ENCODE assay signal across 11 cellular contexts in genomic region chr12:122868471-122869177, GRCh38. TPM values are rescaled to one million over a fixed set of nuclear protein-coding genes. Genes with fewer than 3 reads are reported as not detected.
A peak's percentile ranks its signal among the peaks of the same experiment; 100 is the strongest.
DNase-seq lines count a peak whose midpoint lies in the region; TF ChIP-seq lines count a peak whose summit lies in the region.
"Had no signal": no experiment of that assay in that cellular context is flagged by ENCODE, and none has a peak within 500 bp of the region (broad histone marks: within the 10 kb centered on the region; RNA-seq: fewer than 3 reads in every experiment).

No MANE protein-coding gene starts in this region.

- peaks cover 34% of the 10 kb centered on the region for H3K4me1 ChIP-seq in colonic mucosa
- H3K4me1 ChIP-seq in mucosa of rectum (ENCODE audit: control insufficient read depth in 2 of 2, insufficient read depth in 2 of 2, low read length in 2 of 2), result peaks cover 62 to 65% of the 10 kb centered on the region in 2 donors
- peaks cover 80% of the 10 kb centered on the region for H3K4me1 ChIP-seq in testis

- intact Hi-C loops in colonic mucosa (cut with DNase I), result loop anchor here (10.0 kb wide), 1 partner anchor 366 kb away; the partner anchor contains the start of genes MPHOSPH9 and MTRFR
- intact Hi-C loops in testis (cut with DNase I; ENCODE audit: low total_unique reads), result no loop called here

- WGBS in testis, 2 donors, result 92 to 93% methylated on average over 13 of the region's 13 CpGs

- peak; percentile 57 for DNase-seq in activated effector memory CD4-positive, alpha-beta T cell treated with anti-CD3 and anti-CD28 coated beads, Interleukin-2, amount 50 U/mL, for 16 hours
- DNase-seq in activated effector memory CD4-positive, alpha-beta T cell treated with Interleukin-2 at 50 U/mL for 16 hours, result no peak
- DNase-seq in colonic mucosa (no peak), testis (no peak), superior temporal gyrus (ENCODE audit: extremely low spot score) (no peak), occipital lobe (lab: John Stamatoyannopoulos, UW) (no peak), retina (no peak)
- DNase-seq: activated CD4-positive, alpha-beta memory T cell treated with anti-CD3 and anti-CD28 coated beads, Interleukin-2, amount 10 ng/mL, durations not matched to agents 7 days and 5 days; OCI-M1 had no signal

- no peak for TF ChIP-seq CTCF in colonic mucosa (IDR thresholded peaks at IDR 0.05)
- no peak for TF ChIP-seq CTCF in testis (IDR thresholded peaks at IDR 0.05)

- H3K27me3 ChIP-seq in colonic mucosa (no peaks in the 10 kb centered on the region), mucosa of rectum (ENCODE audit: control insufficient read depth in 2 of 2, insufficient read depth in 2 of 2, low read length in 2 of 2) (no peaks in the 10 kb centered on the region), testis (no peaks in the 10 kb centered on the region)

- H3K4me3 ChIP-seq in colonic mucosa (no peak overlapping the region), mucosa of rectum (ENCODE audit: low read length in 2 of 2) (no peak overlapping the region), testis (no peak overlapping the region)

- H3K36me3 ChIP-seq in colonic mucosa (peaks cover 13% of the 10 kb centered on the region), mucosa of rectum (ENCODE audit: control insufficient read depth in 2 of 2, insufficient read depth in 2 of 2, low read length in 2 of 2) (peaks cover 49 to 66% of the 10 kb centered on the region in 2 donors), testis (ENCODE audit: low read depth, missing control alignments) (no peaks in the 10 kb centered on the region)

- no peak for TF ChIP-seq POLR2A in testis (IDR thresholded peaks at IDR 0.05)

- peak overlapping the region; percentile 50 for H3K27ac ChIP-seq in colonic mucosa
- peak overlapping the region; percentile 61 to 81 for H3K27ac ChIP-seq in mucosa of rectum (ENCODE audit: low read depth in 2 of 2, low read length in 2 of 2)
- peak overlapping the region; percentile 59 to 77 for H3K27ac ChIP-seq in testis
- H3K27ac ChIP-seq: HL-60 had no signal

- H3K9ac ChIP-seq in colonic mucosa (ENCODE audit: low read depth in 2 of 2, low read length in 2 of 2) (peak overlapping the region; percentile 30 to 42), mucosa of rectum (ENCODE audit: low read depth in 1 of 2, low read length in 2 of 2) (peak overlapping the region in 1 of 2 donors; percentile 52)

- H3K9me3 ChIP-seq in colonic mucosa (no peaks in the 10 kb centered on the region), mucosa of rectum (ENCODE audit: control insufficient read depth in 2 of 2, low read length in 2 of 2) (no peaks in the 10 kb centered on the region), testis (no peaks in the 10 kb centered on the region)

RNA-seq across cellular contexts. Expression of gene VPS37B, which starts 27.3 kb away (rescaled TPM):
- total RNA-seq in colonic mucosa (10 to 100 TPM; 64.8 to 73.5 TPM), testis (10 to 100 TPM; 75.8 to 90.1 TPM), occipital lobe (15.3 TPM)
- polyA plus RNA-seq in testis (ENCODE audit: insufficient read depth, low read depth, low replicate concordance), result 38.0 TPM

RNA-seq across cellular contexts. Expression of gene HIP1R, which starts 33.4 kb away (rescaled TPM):
- total RNA-seq in colonic mucosa, result 10 to 100 TPM; 42.6 to 74.2 TPM
- 10 to 100 TPM; 34.3 to 41.7 TPM for total RNA-seq in testis
- 20.1 TPM for polyA plus RNA-seq in testis (ENCODE audit: insufficient read depth, low read depth, low replicate concordance)
- 70.0 TPM for total RNA-seq in occipital lobe
